Comparison of ENCODE assay signal across 8 cellular contexts in the genomic region with DNA sequence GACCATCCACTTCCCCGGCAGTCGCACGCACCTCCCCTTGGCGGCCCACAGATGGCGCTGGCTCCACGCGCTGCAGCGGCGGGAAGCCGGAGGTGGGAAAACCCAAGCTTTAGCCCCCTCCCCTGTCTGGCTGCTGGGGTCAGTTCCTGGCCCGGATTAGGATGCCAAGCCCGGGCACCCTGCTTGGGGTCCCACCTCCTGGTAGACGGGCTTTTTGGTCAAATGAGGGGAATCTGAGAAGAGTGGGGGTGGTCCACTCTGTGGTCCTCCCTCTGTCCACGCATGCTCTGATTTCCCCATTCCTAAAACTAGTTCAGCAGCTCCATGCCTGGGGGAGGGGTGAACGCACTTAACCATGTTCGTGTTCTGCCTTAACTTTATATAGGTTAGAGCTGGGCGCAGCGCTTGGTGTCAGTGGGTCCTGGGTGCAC. TPM values are rescaled to one million over a fixed set of nuclear protein-coding genes. Genes with fewer than 3 reads are reported as not detected.
A peak's percentile ranks its signal among the peaks of the same experiment; 100 is the strongest.
DNase-seq lines count a peak whose midpoint lies in the region; TF ChIP-seq lines count a peak whose summit lies in the region.
"Had no signal": no experiment of that assay in that cellular context is flagged by ENCODE, and none has a peak within 500 bp of the region (broad histone marks: within the 10 kb centered on the region; RNA-seq: fewer than 3 reads in every experiment).

No MANE protein-coding gene starts in this region.

- TF ChIP-seq CTCF in GM12872 (IDR thresholded peaks at IDR 0.05; ENCODE audit: insufficient read depth, low read depth, low read length) (peak; percentile 92), endodermal cell (conservative IDR thresholded peaks at IDR 0.05) (peak; percentile 85), osteoblast (IDR thresholded peaks at IDR 0.05; ENCODE audit: extremely low read depth, low read depth, low read length) (peak; percentile 65)

- no peak overlapping the region for H3K4me3 Mint-ChIP-seq in endodermal cell

- no peaks in the 10 kb centered on the region for H3K36me3 Mint-ChIP-seq in endodermal cell (ENCODE audit: low read depth)

- H3K4me1 ChIP-seq in NT2/D1 (ENCODE audit: insufficient read depth, insufficient read length): peaks cover 6% of the 10 kb centered on the region
- H3K4me1 ChIP-seq in endodermal cell (ENCODE audit: control insufficient read depth, insufficient read depth, low read length): no peaks in the 10 kb centered on the region
- peaks cover 10% of the 10 kb centered on the region for H3K4me1 ChIP-seq in osteoblast (ENCODE audit: insufficient read depth, low read length)

- H3K9ac ChIP-seq in NT2/D1 (ENCODE audit: insufficient read length, low read depth): peak overlapping the region; percentile 54
- no peak overlapping the region for H3K9ac ChIP-seq in endodermal cell (ENCODE audit: extremely low read depth, low read length, poor library complexity, severe bottlenecking)

- H3K4me2 ChIP-seq in osteoblast (ENCODE audit: insufficient read depth, low read length): peak overlapping the region; percentile 36

- H3K4me3 ChIP-seq in NT2/D1 (ENCODE audit: insufficient read length, low read depth): peak overlapping the region; percentile 10
- no peak overlapping the region for H3K4me3 ChIP-seq in endodermal cell (ENCODE audit: low read length)
- no peak overlapping the region for H3K4me3 ChIP-seq in osteoblast (ENCODE audit: insufficient read depth, low read length)

- no peaks in the 10 kb centered on the region for H3K9me3 ChIP-seq in NT2/D1 (ENCODE audit: insufficient read depth, low read length)
- peaks cover 28% of the 10 kb centered on the region for H3K9me3 ChIP-seq in endodermal cell (ENCODE audit: control insufficient read depth, low read length)
- H3K9me3 ChIP-seq in osteoblast (ENCODE audit: low read depth, low read length): no peaks in the 10 kb centered on the region

- H3K27me3 Mint-ChIP-seq in endodermal cell (ENCODE audit: insufficient read depth): peaks cover 1% of the 10 kb centered on the region

- peak overlapping the region; percentile 72 for H2AFZ ChIP-seq in osteoblast (ENCODE audit: low read length)

- H3K27ac ChIP-seq in endodermal cell (ENCODE audit: low read depth, low read length) (no peak overlapping the region), osteoblast (ENCODE audit: low read depth, low read length) (no peak overlapping the region)

- H3K9me3 Mint-ChIP-seq in endodermal cell: peaks cover 27% of the 10 kb centered on the region

- H3K27ac Mint-ChIP-seq in endodermal cell: no peak overlapping the region

- H3K79me2 ChIP-seq in osteoblast (ENCODE audit: insufficient read depth, low read length): no peaks in the 10 kb centered on the region

- peak; percentile 49 for DNase-seq in NT2/D1 (ENCODE audit: low read depth, low spot score)
- DNase-seq in endodermal cell: peak; percentile 87
- peak; percentile 74 for DNase-seq in osteoblast (ENCODE audit: insufficient read length, low spot score, missing footprints)
- no peak for DNase-seq in NCI-H1436 (lab: John Stamatoyannopoulos, UW)
- no peak for DNase-seq in NCI-H2196 (lab: John Stamatoyannopoulos, UW; ENCODE audit: unreplicated experiment)
- no peak for DNase-seq in NCI-H226

- H3K27me3 ChIP-seq in NT2/D1 (ENCODE audit: insufficient read depth, insufficient read length) (no peaks in the 10 kb centered on the region), endodermal cell (ENCODE audit: control insufficient read depth, insufficient read depth, low read length, poor library complexity, severe bottlenecking) (no peaks in the 10 kb centered on the region), osteoblast (ENCODE audit: insufficient read depth, low read length) (no peaks in the 10 kb centered on the region)

- whole genome bisulfite sequencing in endodermal cell (ENCODE audit: insufficient coverage in 1 of 2, insufficient read length in 1 of 2), 2 experiments: 68 to 70% methylated on average over 4 to 18 of the region's 18 CpGs

- H3K36me3 ChIP-seq in NT2/D1 (ENCODE audit: insufficient read depth, insufficient read length, low read length) (no peaks in the 10 kb centered on the region), endodermal cell (ENCODE audit: control insufficient read depth, insufficient read depth, low read length) (no peaks in the 10 kb centered on the region), osteoblast (ENCODE audit: insufficient read depth, low read length) (no peaks in the 10 kb centered on the region)

- no peaks in the 10 kb centered on the region for H4K20me1 ChIP-seq in osteoblast (ENCODE audit: insufficient read depth, low read length)

- H3K4me1 Mint-ChIP-seq in endodermal cell: no peaks in the 10 kb centered on the region

RNA-seq across cellular contexts. Expression of a gene that starts 8.1 kb away (rescaled TPM):
- total RNA-seq in endodermal cell (under 1 TPM; 0.07 TPM), osteoblast (0.59 and 0.72 TPM in 2 replicates)
- 0.14 TPM for polyA plus RNA-seq in endodermal cell (2013, experiment 1 of 2)
- polyA plus RNA-seq in endodermal cell (2013, experiment 2 of 2): not detected

RNA-seq across cellular contexts. Expression of a gene that starts 48.5 kb away (rescaled TPM):
- not detected for total RNA-seq in endodermal cell
- polyA plus RNA-seq in endodermal cell (2013, experiment 1 of 2): not detected
- polyA plus RNA-seq in endodermal cell (2013, experiment 2 of 2): not detected
- not detected in 2 replicates for total RNA-seq in osteoblast
- total RNA-seq: renal cortical epithelial cell had no signal

RNA-seq across cellular contexts. Expression of a gene that starts 48.5 kb away (rescaled TPM):
- not detected for total RNA-seq in endodermal cell
- polyA plus RNA-seq in endodermal cell (2013, experiment 1 of 2): not detected
- polyA plus RNA-seq in endodermal cell (2013, experiment 2 of 2): not detected
- total RNA-seq in osteoblast: not detected in 2 replicates
- total RNA-seq: renal cortical epithelial cell had no signal

Comparison
In these comparisons a context has a peak if more than half of its experiments do, and no peak if none do; other contexts are left out.
1. DNase-seq: peak in NT2/D1 (single experiment), endodermal cell (single experiment) and osteoblast (single experiment); none in NCI-H1436 (single experiment), NCI-H2196 (single experiment) and NCI-H226 (single experiment).
2. Peak in every context shown above with its lines, with median percentiles within 50 percentile points of each other: CTCF ChIP-seq.